ENCODE assay signal across 1 cellular context in the genomic region with DNA sequence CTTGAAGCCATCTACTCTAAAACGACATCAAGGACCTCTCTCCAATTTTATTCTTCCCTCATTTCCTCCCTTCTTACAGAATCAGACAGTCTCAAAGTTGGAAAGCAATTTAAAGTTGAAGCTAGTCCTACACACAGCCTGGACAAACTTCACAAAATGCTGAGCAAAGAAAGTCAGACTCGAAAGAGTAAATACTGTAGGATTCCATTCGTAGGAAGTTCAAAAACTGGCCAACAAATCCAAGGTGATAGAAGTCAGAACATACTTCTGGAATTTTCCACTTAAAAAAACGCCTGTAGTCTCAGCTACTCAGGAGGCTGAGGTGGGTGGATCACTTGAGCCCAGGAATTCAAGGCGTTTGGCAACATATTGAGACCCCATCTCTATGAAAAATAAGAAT.
TF ChIP-seq lines count a peak whose summit lies in the region.

No MANE protein-coding gene starts in this region.

TF ChIP-seq in K562, 482 proteins besides CTCF, POLR2A, EP300 and RAD21:
- TF ChIP-seq ZNF134 (CRISPR knock-in tag; conservative IDR thresholded peaks at IDR 0.05): no peak
